In genomic region chr2:189544638-189545037, GRCh38 we compare ENCODE assay signal across 14 cellular contexts. TPM values are rescaled to one million over a fixed set of nuclear protein-coding genes. Genes with fewer than 3 reads are reported as not detected.
DNase-seq lines count a peak whose midpoint lies in the region; ATAC-seq and TF ChIP-seq lines count a peak whose summit lies in the region.
"Had no signal": no experiment of that assay in that cellular context is flagged by ENCODE, and none has a peak within 500 bp of the region (broad histone marks: within the 10 kb centered on the region; RNA-seq: fewer than 3 reads in every experiment).

No MANE protein-coding gene starts in this region.

- H3K27ac ChIP-seq in gastroesophageal sphincter (peak overlapping the region; percentile 77 to 87 (median 84)), left lung (peak overlapping the region in 1 of 2 donors; percentile 51), sigmoid colon (peak overlapping the region; percentile 58 to 84 (median 70)), vagina (peak overlapping the region; percentile 57)
- H3K27ac ChIP-seq: BLaER1 had no signal

- TF ChIP-seq POLR2A in gastroesophageal sphincter (IDR thresholded peaks at IDR 0.05) (no peak), sigmoid colon (IDR thresholded peaks at IDR 0.05) (no peak), vagina (IDR thresholded peaks at IDR 0.05) (no peak)

- TF ChIP-seq CTCF in gastroesophageal sphincter (IDR thresholded peaks at IDR 0.05) = no peak
- no peak for TF ChIP-seq CTCF in left lung (IDR thresholded peaks at IDR 0.05)
- TF ChIP-seq CTCF in sigmoid colon (IDR thresholded peaks at IDR 0.05) = no peak
- no peak for TF ChIP-seq CTCF in vagina (IDR thresholded peaks at IDR 0.05)

- no peaks in the 10 kb centered on the region for H3K36me3 ChIP-seq in gastroesophageal sphincter
- no peaks in the 10 kb centered on the region for H3K36me3 ChIP-seq in left lung
- no peaks in the 10 kb centered on the region for H3K36me3 ChIP-seq in sigmoid colon
- no peaks in the 10 kb centered on the region for H3K36me3 ChIP-seq in vagina
- H3K36me3 ChIP-seq: BLaER1 had no signal

- intact Hi-C loops in left lung (cut with DNase I) (no loop called here), sigmoid colon (cut with DNase I) (no loop called here), vagina (cut with DNase I) (no loop called here)

- H3K4me3 ChIP-seq in gastroesophageal sphincter = no peak overlapping the region
- H3K4me3 ChIP-seq in left lung = no peak overlapping the region
- no peak overlapping the region for H3K4me3 ChIP-seq in sigmoid colon
- H3K4me3 ChIP-seq in vagina = no peak overlapping the region
- H3K4me3 ChIP-seq: BLaER1 had no signal

- peaks cover 12 to 74% (median 33%) of the 10 kb centered on the region in 3 donors for H3K4me1 ChIP-seq in gastroesophageal sphincter
- peaks cover 0 to 7% of the 10 kb centered on the region in 2 donors for H3K4me1 ChIP-seq in left lung
- H3K4me1 ChIP-seq in sigmoid colon = peaks cover 0 to 41% (median 32%) of the 10 kb centered on the region in 4 donors
- peaks cover 44% of the 10 kb centered on the region for H3K4me1 ChIP-seq in vagina
- H3K4me1 ChIP-seq: BLaER1 had no signal

- no peaks in the 10 kb centered on the region for H3K27me3 ChIP-seq in gastroesophageal sphincter
- H3K27me3 ChIP-seq in left lung = no peaks in the 10 kb centered on the region
- H3K27me3 ChIP-seq in sigmoid colon = no peaks in the 10 kb centered on the region
- no peaks in the 10 kb centered on the region for H3K27me3 ChIP-seq in vagina
- H3K27me3 ChIP-seq: BLaER1 had no signal

- ATAC-seq in gastroesophageal sphincter (peak; percentile 74), left lung (peak; percentile 26), GM18861 (IDR thresholded peaks at IDR 0.05; ENCODE audit: unreplicated experiment) (no peak)
- ATAC-seq: PC-3 had no signal

- 13 to 28% methylated on average over 2 of the region's 2 CpGs for WGBS in gastroesophageal sphincter (ENCODE audit: low coverage in 1 of 2), 2 donors
- WGBS in sigmoid colon, 2 donors = 97 to 98% methylated on average over 2 of the region's 2 CpGs

- H3K9me3 ChIP-seq in gastroesophageal sphincter = no peaks in the 10 kb centered on the region
- H3K9me3 ChIP-seq in left lung = no peaks in the 10 kb centered on the region
- H3K9me3 ChIP-seq in sigmoid colon = no peaks in the 10 kb centered on the region
- no peaks in the 10 kb centered on the region for H3K9me3 ChIP-seq in vagina
- H3K9me3 ChIP-seq: BLaER1 had no signal

- TF ChIP-seq EP300 in gastroesophageal sphincter (IDR thresholded peaks at IDR 0.05) = no peak
- peak in 1 of 4 donors; percentile 51 for TF ChIP-seq EP300 in sigmoid colon (IDR thresholded peaks at IDR 0.05)

- DNase-seq in left lung (no peak), sigmoid colon (no peak), vagina (ENCODE audit: extremely low spot score in 2 of 2) (no peak)
- no peak for DNase-seq in stimulated activated CD4-positive, alpha-beta T cell treated with anti-CD3 and anti-CD28 coated beads, Interleukin-4, amount 100 ng/mL, for 24 hours
- DNase-seq in activated CD8-positive, alpha-beta memory T cell treated with anti-CD3 and anti-CD28 coated beads, Interleukin-2, amount 50 U/mL, for 48 hours = no peak
- DNase-seq: DMS 273 treated with DMSO at 0.1 percent for 48 hours, GOT3, NCI-H1694, NCI-H2107, NCI-H226, PC-3 had no signal

RNA-seq across cellular contexts. Expression of gene SLC40A1, which starts 35.9 kb away (rescaled TPM):
- total RNA-seq in gastroesophageal sphincter (10 to 100 TPM; 32.1 to 96.3 (median 57.2) TPM), left lung (100 to 1,000 TPM; 104 to 153 TPM), sigmoid colon (10 to 100 TPM; 34.9 to 52.1 (median 46.9) TPM), vagina (53.3 TPM)
- polyA plus RNA-seq in sigmoid colon = 100 to 1,000 TPM in 2 of 3 donors, 10 to 100 TPM in 1; 87.3 to 280 (median 216) TPM
